In genomic region chrX:13055486-13055885, GRCh38 we compare ENCODE assay signal across 22 cellular contexts. TPM values are rescaled to one million over a fixed set of nuclear protein-coding genes. Genes with fewer than 3 reads are reported as not detected.
DNase-seq lines count a peak whose midpoint lies in the region; ATAC-seq and TF ChIP-seq lines count a peak whose summit lies in the region.
"Had no signal": no experiment of that assay in that cellular context is flagged by ENCODE, and none has a peak within 500 bp of the region (broad histone marks: within the 10 kb centered on the region; RNA-seq: fewer than 3 reads in every experiment).

No MANE protein-coding gene starts in this region.

- no peak overlapping the region for H3K4me3 ChIP-seq in naive thymus-derived CD4-positive, alpha-beta T cell (ENCODE audit: low read length)
- H3K4me3 ChIP-seq in spleen = no peak overlapping the region
- H3K4me3 ChIP-seq: Peyer's patch, stomach had no signal

- peaks cover 30% of the 10 kb centered on the region for H3K27me3 Mint-ChIP-seq in activated T-cell treated with anti-CD3 and anti-CD28 coated beads, Interleukin-2, amount 50 U/mL, for 72 hours (ENCODE audit: low read depth)
- H3K27me3 Mint-ChIP-seq in naive thymus-derived CD4-positive, alpha-beta T cell = no peaks in the 10 kb centered on the region
- peaks cover 45% of the 10 kb centered on the region for H3K27me3 Mint-ChIP-seq in activated T-cell treated with anti-CD3 and anti-CD28 coated beads, Interleukin-2, amount 50 U/mL, for 24 hours

- H3K27ac ChIP-seq in naive thymus-derived CD4-positive, alpha-beta T cell (ENCODE audit: low read depth, low read length) = no peak overlapping the region
- peak overlapping the region in 1 of 8 donors; percentile 41 for H3K27ac ChIP-seq in spleen
- H3K27ac ChIP-seq: epithelial cell of prostate, HL-60, stomach had no signal

- H3K9me3 Mint-ChIP-seq in activated T-cell treated with anti-CD3 and anti-CD28 coated beads, Interleukin-2, amount 50 U/mL, for 72 hours = peaks cover 0 to 7% of the 10 kb centered on the region in 2 donors
- H3K9me3 Mint-ChIP-seq in naive thymus-derived CD4-positive, alpha-beta T cell = peaks cover 0 to 26% (median 1%) of the 10 kb centered on the region in 11 donors
- peaks cover 17% of the 10 kb centered on the region for H3K9me3 Mint-ChIP-seq in activated T-cell treated with anti-CD3 and anti-CD28 coated beads, Interleukin-2, amount 50 U/mL, for 24 hours

- no peaks in the 10 kb centered on the region for H3K36me3 ChIP-seq in naive thymus-derived CD4-positive, alpha-beta T cell (ENCODE audit: control insufficient read depth in 2 of 3, insufficient read depth in 3 of 3, low read length in 3 of 3)
- H3K36me3 ChIP-seq in spleen = no peaks in the 10 kb centered on the region
- H3K36me3 ChIP-seq: Peyer's patch, stomach had no signal

- H3K4me1 ChIP-seq in naive thymus-derived CD4-positive, alpha-beta T cell (ENCODE audit: control insufficient read depth in 2 of 2, insufficient read depth in 2 of 2, low read length in 2 of 2) = peaks cover 28 to 53% of the 10 kb centered on the region in 2 donors
- peaks cover 3 to 37% (median 18%) of the 10 kb centered on the region in 6 donors for H3K4me1 ChIP-seq in spleen
- H3K4me1 ChIP-seq: Peyer's patch had no signal

- peak overlapping the region in 1 of 2 donors; percentile 80 for H3K4me3 Mint-ChIP-seq in activated T-cell treated with anti-CD3 and anti-CD28 coated beads, Interleukin-2, amount 50 U/mL, for 72 hours
- peak overlapping the region in 5 of 10 donors; percentile 12 to 66 (median 37) for H3K4me3 Mint-ChIP-seq in naive thymus-derived CD4-positive, alpha-beta T cell
- no peak overlapping the region for H3K4me3 Mint-ChIP-seq in activated T-cell treated with anti-CD3 and anti-CD28 coated beads, Interleukin-2, amount 50 U/mL, for 24 hours
- H3K4me3 Mint-ChIP-seq: WTC11 had no signal

- no peak for TF ChIP-seq POLR2A in spleen (IDR thresholded peaks at IDR 0.05)

- POLR2A ChIA-PET in naive thymus-derived CD4-positive, alpha-beta T cell (lab: Charles Lee) = interaction anchor here (1.2 to 1.3 kb wide), 2 partner anchors 17 to 36 kb away, joined by 3 to 4 read pairs; no protein-coding TSS in a partner anchor

- TF ChIP-seq CTCF in spleen (IDR thresholded peaks at IDR 0.05 in 8 of 11, conservative IDR thresholded peaks at IDR 0.05 in 3 of 11) = no peak

- no peaks in the 10 kb centered on the region for H3K27me3 ChIP-seq in naive thymus-derived CD4-positive, alpha-beta T cell (ENCODE audit: control insufficient read depth in 2 of 2, insufficient read depth in 2 of 2, low read length in 2 of 2)
- peaks cover 0 to 4% (median 0%) of the 10 kb centered on the region in 7 donors for H3K27me3 ChIP-seq in spleen (replicated peaks in 1 of 7)
- H3K27me3 ChIP-seq: Peyer's patch, stomach had no signal

- ATAC-seq in activated T-cell treated with anti-CD3 and anti-CD28 coated beads, Interleukin-2, amount 50 U/mL, for 72 hours (replicated peaks in 1 of 2) = peak in 1 of 2 donors; percentile 41
- ATAC-seq in GM21381 (IDR thresholded peaks at IDR 0.05; ENCODE audit: unreplicated experiment) (peak; percentile 51), HG03342 (IDR thresholded peaks at IDR 0.05; ENCODE audit: unreplicated experiment) (peak; percentile 40)
- no peak for ATAC-seq in naive thymus-derived CD4-positive, alpha-beta T cell
- ATAC-seq: WTC11 had no signal

- peaks cover 12 to 13% of the 10 kb centered on the region in 2 donors for H3K36me3 Mint-ChIP-seq in activated T-cell treated with anti-CD3 and anti-CD28 coated beads, Interleukin-2, amount 50 U/mL, for 72 hours (ENCODE audit: insufficient read depth in 2 of 2)
- H3K36me3 Mint-ChIP-seq in naive thymus-derived CD4-positive, alpha-beta T cell = peaks cover 0 to 14% (median 3%) of the 10 kb centered on the region in 5 donors
- H3K36me3 Mint-ChIP-seq in activated T-cell treated with anti-CD3 and anti-CD28 coated beads, Interleukin-2, amount 50 U/mL, for 24 hours (ENCODE audit: low read depth) = peaks cover 8% of the 10 kb centered on the region

- CTCF ChIA-PET in naive thymus-derived CD4-positive, alpha-beta T cell (lab: Charles Lee) = no interaction called here

- peak overlapping the region; percentile 96 for H3K27ac Mint-ChIP-seq in activated T-cell treated with anti-CD3 and anti-CD28 coated beads, Interleukin-2, amount 50 U/mL, for 72 hours
- H3K27ac Mint-ChIP-seq in naive thymus-derived CD4-positive, alpha-beta T cell = peak overlapping the region in 8 of 9 donors; percentile 51 to 95 (median 88)
- no peak overlapping the region for H3K27ac Mint-ChIP-seq in activated T-cell treated with anti-CD3 and anti-CD28 coated beads, Interleukin-2, amount 50 U/mL, for 24 hours
- H3K27ac Mint-ChIP-seq: WTC11 had no signal

- intact Hi-C loops in naive thymus-derived CD4-positive, alpha-beta T cell (cut with micrococcal nuclease) = loop anchor here in 1 of 2 donors (1.0 kb wide), 1 partner anchor 19 kb away; no protein-coding TSS in a partner anchor
- intact Hi-C loops in spleen (cut with DNase I; ENCODE audit: low total_unique reads) = no loop called here

- H3K9me3 ChIP-seq in naive thymus-derived CD4-positive, alpha-beta T cell (ENCODE audit: control insufficient read depth in 2 of 3, low read length in 3 of 3) = no peaks in the 10 kb centered on the region
- no peaks in the 10 kb centered on the region for H3K9me3 ChIP-seq in spleen
- H3K9me3 ChIP-seq: Peyer's patch, stomach had no signal

- DNase-seq in activated T-cell treated with anti-CD3 and anti-CD28 coated beads, Interleukin-2, amount 50 U/mL, for 72 hours = no peak
- no peak for DNase-seq in activated T-cell treated with anti-CD3 and anti-CD28 coated beads for 4 hours
- no peak for DNase-seq in naive thymus-derived CD4-positive, alpha-beta T cell
- no peak for DNase-seq in activated T-cell treated with anti-CD3 and anti-CD28 coated beads, Interleukin-2, amount 50 U/mL, for 24 hours
- DNase-seq in spleen = no peak
- DNase-seq in NCI-H510A treated with DMSO at 0.1 percent for 48 hours (lab: John Stamatoyannopoulos, UW) = no peak
- DNase-seq: COR-L47, GDM1, Karpas-422, mesenchymal stem cell, NCI-H146, NCI-H524 treated with DMSO at 0.1 percent for 48 hours, stomach, T-helper 1 cell had no signal

- 80 to 91% (median 82%) methylated on average over 1 of the region's 1 CpG for WGBS in spleen, 5 donors

- H3K4me1 Mint-ChIP-seq in activated T-cell treated with anti-CD3 and anti-CD28 coated beads, Interleukin-2, amount 50 U/mL, for 72 hours (ENCODE audit: low read depth) = peaks cover 68% of the 10 kb centered on the region
- peaks cover 9 to 94% (median 83%) of the 10 kb centered on the region in 7 donors for H3K4me1 Mint-ChIP-seq in naive thymus-derived CD4-positive, alpha-beta T cell
- H3K4me1 Mint-ChIP-seq in activated T-cell treated with anti-CD3 and anti-CD28 coated beads, Interleukin-2, amount 50 U/mL, for 24 hours (ENCODE audit: low read depth) = peaks cover 72% of the 10 kb centered on the region

RNA-seq across cellular contexts. Expression of gene FAM9C, which starts 11.1 kb away (rescaled TPM):
- under 1 TPM in 1 of 2 donors, not detected in 1; 0.09 TPM for total RNA-seq in activated T-cell treated with anti-CD3 and anti-CD28 coated beads, Interleukin-2, amount 50 U/mL, for 72 hours
- under 1 TPM in 2 of 5 experiments, not detected in 3; 0.16 to 0.19 TPM for total RNA-seq in naive thymus-derived CD4-positive, alpha-beta T cell
- polyA plus RNA-seq in naive thymus-derived CD4-positive, alpha-beta T cell = not detected
- 10 to 100 TPM in 3 of 7 donors, under 1 TPM in 2, not detected in 2; 0.09 to 56.0 (median 12.3) TPM for total RNA-seq in spleen
- polyA plus RNA-seq in spleen = 10 to 100 TPM in 1 of 3 donors, under 1 TPM in 1, not detected in 1; 0.16 to 10.5 TPM
- total RNA-seq: glomerular endothelial cell, osteocyte had no signal
